ENCODE assay signal across 8 cellular contexts in genomic region chr11:14894657-14895598, GRCh38. TPM values are rescaled to one million over a fixed set of nuclear protein-coding genes. Genes with fewer than 3 reads are reported as not detected.
DNase-seq lines count a peak whose midpoint lies in the region; ATAC-seq, FAIRE-seq and TF ChIP-seq lines count a peak whose summit lies in the region.

No MANE protein-coding gene starts in this region.

- CTCF ChIA-PET in HepG2 (lab: Yijun Ruan, JAX; ENCODE audit: low intra/inter-chr PET ratio, low total read pairs): no interaction called here

- no peak overlapping the region for H3K27ac ChIP-seq in MM.1S (ENCODE audit: low read length)
- H3K27ac ChIP-seq in adrenal gland: peak overlapping the region in 1 of 5 donors; percentile 26
- H3K27ac ChIP-seq in HepG2 (ENCODE audit: extremely low read length, insufficient read depth, low read length): no peak overlapping the region

- TF ChIP-seq POLR2A in adrenal gland (IDR thresholded peaks at IDR 0.05) (no peak), HepG2 (IDR thresholded peaks at IDR 0.05; ENCODE audit: insufficient read depth in 1 of 2, low read depth in 2 of 2, low read length in 2 of 2) (no peak)

- H3K27me3 ChIP-seq in MM.1S (replicated peaks; ENCODE audit: insufficient read depth, low read length) (no peaks in the 10 kb centered on the region), adrenal gland (no peaks in the 10 kb centered on the region), HepG2 (ENCODE audit: control insufficient read depth in 1 of 2, insufficient read depth in 2 of 2, low read length in 2 of 2) (0 out of 5 replicates have a peak, but pooled peaks cover 0 to 1% of the 10 kb centered on the region in 2 experiments)

- no peak for TF ChIP-seq EP300 in HepG2 (IDR thresholded peaks at IDR 0.05; ENCODE audit: low read depth in 2 of 2, low read length in 2 of 2)
- TF ChIP-seq EP300 in HepG2 (CRISPR knock-in tag; IDR thresholded peaks at IDR 0.05; ENCODE audit: borderline replicate concordance): no peak

- intact Hi-C loops in adrenal gland (cut with DNase I) (no loop called here), HepG2 (cut with micrococcal nuclease; ENCODE audit: unreplicated experiment) (no loop called here)

- TF ChIP-seq RAD21 in HepG2 (CRISPR knock-in tag; IDR thresholded peaks at IDR 0.05): no peak

- DNase-seq in CD1c-positive myeloid dendritic cell (ENCODE audit: extremely low spot score) (peak; percentile 89), MM.1S (no peak), adrenal gland (peak; percentile 26 to 73 (median 53)), HepG2 (ENCODE audit: low spot score) (no peak)
- no peak for DNase-seq in effector CD8-positive, alpha-beta T cell (lab: John Stamatoyannopoulos, UW)

- H3F3A ChIP-seq in MM.1S (ENCODE audit: insufficient read depth, low read length): peaks cover 6% of the 10 kb centered on the region; the same call in 1 of the 2 replicates

- no peak overlapping the region for H3K4me3 ChIP-seq in MM.1S (ENCODE audit: low read length)
- no peak overlapping the region for H3K4me3 ChIP-seq in adrenal gland
- H3K4me3 ChIP-seq in HepG2 (replicated peaks in 1 of 3; ENCODE audit: insufficient read depth in 1 of 3, low read depth in 2 of 3, low read length in 3 of 3): no peak overlapping the region

- H4K20me1 ChIP-seq in MM.1S (ENCODE audit: insufficient read depth, low read length) (no peaks in the 10 kb centered on the region), HepG2 (ENCODE audit: insufficient read depth, low read length) (no peaks in the 10 kb centered on the region)

- H3K9ac ChIP-seq in MM.1S (ENCODE audit: low read length) (no peak overlapping the region), HepG2 (ENCODE audit: insufficient read depth, low read depth, low read length) (no peak overlapping the region)

- no peaks in the 10 kb centered on the region for H3K36me3 ChIP-seq in MM.1S (replicated peaks; ENCODE audit: insufficient read depth, low read length)
- no peaks in the 10 kb centered on the region for H3K36me3 ChIP-seq in adrenal gland (replicated peaks in 1 of 2)
- no peaks in the 10 kb centered on the region for H3K36me3 ChIP-seq in HepG2 (replicated peaks in 1 of 2; ENCODE audit: control insufficient read depth in 1 of 2, insufficient read depth in 2 of 2, low read length in 2 of 2)

- ATAC-seq in HepG2 (no peak), HG02763 (IDR thresholded peaks at IDR 0.05; ENCODE audit: unreplicated experiment) (no peak), HG03571 (IDR thresholded peaks at IDR 0.05; ENCODE audit: unreplicated experiment) (no peak), HG03432 (IDR thresholded peaks at IDR 0.05; ENCODE audit: unreplicated experiment) (no peak)

- H3K4me2 ChIP-seq in MM.1S (ENCODE audit: low read depth, low read length) (no peak overlapping the region), HepG2 (ENCODE audit: low read depth, low read length) (no peak overlapping the region)

- H3K9me2 ChIP-seq in MM.1S (replicated peaks; ENCODE audit: insufficient read depth, low read length): no peaks in the 10 kb centered on the region

- peaks cover 16% of the 10 kb centered on the region for H3K4me1 ChIP-seq in MM.1S (ENCODE audit: low read length)
- H3K4me1 ChIP-seq in adrenal gland (replicated peaks in 1 of 2): peaks cover 0 to 10% of the 10 kb centered on the region in 2 donors
- H3K4me1 ChIP-seq in HepG2 (ENCODE audit: insufficient read depth, low read length): peaks cover 7% of the 10 kb centered on the region

- H3K79me2 ChIP-seq in MM.1S (ENCODE audit: low read length): peaks cover 4% of the 10 kb centered on the region; the same call in 1 of the 2 replicates
- no peaks in the 10 kb centered on the region for H3K79me2 ChIP-seq in HepG2 (ENCODE audit: insufficient read depth, low read length)

- no TSS peak for BruUV-seq in HepG2 (replicated peaks; lab: Mats Ljungman, UMichigan)

- TF ChIP-seq CTCF in MM.1S (IDR thresholded peaks at IDR 0.05; ENCODE audit: low read length) (no peak), adrenal gland (IDR thresholded peaks at IDR 0.05) (no peak), HepG2 (CRISPR knock-in tag; IDR thresholded peaks at IDR 0.05) (no peak)

- in situ Hi-C loops in HepG2 (cut with HindIII; ENCODE audit: extremely low pct_ligation_motif_present, low pct_unique_long_range_greater_than_20kb): no loop called here

- no peaks in the 10 kb centered on the region for H3K9me3 ChIP-seq in MM.1S (replicated peaks; ENCODE audit: insufficient read depth, low read length)
- H3K9me3 ChIP-seq in adrenal gland (replicated peaks in 1 of 3): no peaks in the 10 kb centered on the region
- H3K9me3 ChIP-seq in HepG2 (ENCODE audit: low read length): no peaks in the 10 kb centered on the region

- H2AFZ ChIP-seq in MM.1S (ENCODE audit: low read length) (peak overlapping the region; percentile 14), HepG2 (ENCODE audit: low read length) (no peak overlapping the region)

- WGBS in adrenal gland, 4 donors: 55 to 69% (median 65%) methylated on average over 5 of the region's 5 CpGs
- WGBS in HepG2 (ENCODE audit: low lambda C conversion rate): 48% methylated on average over 5 of the region's 5 CpGs

- FAIRE-seq in HepG2 (lab: Jason Lieb, UNC): no peak

- POLR2A ChIA-PET in HepG2 (lab: Yijun Ruan, JAX): interaction anchor here (1.6 kb wide), 1 partner anchor 12 kb away, joined by 5 read pairs; no protein-coding TSS in a partner anchor

TF ChIP-seq in HepG2, 621 proteins besides CTCF, POLR2A, EP300 and RAD21 (continues in another document):
- no peak for TF ChIP-seq PRDM10 (CRISPR knock-in tag; IDR thresholded peaks at IDR 0.05; ENCODE audit: low read depth)
- TF ChIP-seq EHMT2 (IDR thresholded peaks at IDR 0.05; ENCODE audit: borderline replicate concordance, low read depth, low read length): no peak
- 0 out of 2 replicates have a peak, but pooled peaks have one; percentile 12 for TF ChIP-seq ZNF644 (CRISPR knock-in tag; IDR thresholded peaks at IDR 0.05; ENCODE audit: low read depth)
- no peak for TF ChIP-seq ZNF850 (CRISPR knock-in tag; conservative IDR thresholded peaks at IDR 0.05)
- no peak for TF ChIP-seq HMGA1 (CRISPR knock-in tag; conservative IDR thresholded peaks at IDR 0.05)
- no peak for TF ChIP-seq TARDBP (CRISPR knock-in tag; IDR thresholded peaks at IDR 0.05)
- no peak for TF ChIP-seq CENPX (CRISPR knock-in tag; IDR thresholded peaks at IDR 0.05)
- 0 out of 2 replicates have a peak, but pooled peaks have one; percentile 17 for TF ChIP-seq GATAD2A (CRISPR knock-in tag; IDR thresholded peaks at IDR 0.05)
- no peak for TF ChIP-seq ZNF724P (CRISPR knock-in tag; IDR thresholded peaks at IDR 0.05; ENCODE audit: borderline replicate concordance)
- TF ChIP-seq ZFP90 (CRISPR knock-in tag; IDR thresholded peaks at IDR 0.05; ENCODE audit: borderline replicate concordance): no peak

RNA-seq across cellular contexts. Expression of gene CYP2R1, which starts 2.9 kb away (rescaled TPM):
- total RNA-seq in adrenal gland (10 to 100 TPM in 1 of 8 donors, 1 to 10 TPM in 7; 5.7 to 17.9 (median 7.9) TPM), HepG2 (2016; rRNA removed; fragmentation: Illumina TruSeq; extraction: Trizol) (0.60 TPM in 1 of 2 replicates, not detected in the other)
- polyA plus RNA-seq in adrenal gland (10 to 100 TPM; 17.0 to 58.5 (median 19.9) TPM), HepG2 (2011; rRNA removed) (0.59 and 0.69 TPM in 2 replicates)
- total RNA-seq in HepG2 (2016; cell fraction: cytosol; rRNA removed; fragmentation: Illumina TruSeq; extraction: Trizol; ENCODE audit: low read depth): 0.20 and 0.62 TPM in 2 replicates
- total RNA-seq in HepG2 (2016; cell fraction: insoluble cytoplasmic fraction; rRNA removed; fragmentation: Illumina TruSeq; extraction: Trizol): 0.39 TPM in 1 of 2 replicates, not detected in the other
- total RNA-seq in HepG2 (2016; cell fraction: membrane; rRNA removed; fragmentation: Illumina TruSeq; extraction: Trizol): 0.21 and 0.31 TPM in 2 replicates
- total RNA-seq in HepG2 (2016; cell fraction: nucleus; rRNA removed; fragmentation: Illumina TruSeq; extraction: Trizol): 0.78 and 0.94 TPM in 2 replicates
- 0.08 and 0.21 TPM in 2 replicates for polyA plus RNA-seq in HepG2 (2011; cell fraction: cytosol; rRNA removed)
- 1.3 and 2.3 TPM in 2 replicates for polyA plus RNA-seq in HepG2 (2011; cell fraction: nucleus; rRNA removed)
- polyA plus RNA-seq in HepG2 (2012): 1.3 and 2.2 TPM in 2 replicates
- polyA plus RNA-seq in HepG2 (2016; cell fraction: cytosol; fragmentation: Illumina TruSeq; extraction: Trizol; ENCODE audit: low read depth): 0.05 TPM in 1 of 2 replicates, not detected in the other
- 0.20 and 0.29 TPM in 2 replicates for polyA plus RNA-seq in HepG2 (2016; cell fraction: insoluble cytoplasmic fraction; fragmentation: Illumina TruSeq; extraction: Trizol; ENCODE audit: low read depth)
- polyA plus RNA-seq in HepG2 (2016; cell fraction: membrane; fragmentation: Illumina TruSeq; extraction: Trizol; ENCODE audit: low read depth): not detected in 2 replicates
- 1.2 and 1.4 TPM in 2 replicates for polyA plus RNA-seq in HepG2 (2016; cell fraction: nucleus; fragmentation: Illumina TruSeq; extraction: Trizol; ENCODE audit: insufficient read depth, low read depth)
- polyA minus RNA-seq in HepG2 (2011; rRNA and poly(A)+ RNA removed; ENCODE audit: low replicate concordance): 0.32 and 2.0 TPM in 2 replicates
- not detected in 2 replicates for polyA minus RNA-seq in HepG2 (2011; cell fraction: cytosol; rRNA and poly(A)+ RNA removed)
- 2.1 and 3.0 TPM in 2 replicates for polyA minus RNA-seq in HepG2 (2011; cell fraction: nucleus; rRNA and poly(A)+ RNA removed)

Comparison
In these comparisons a context has a peak if more than half of its experiments do, and no peak if none do; other contexts are left out.
1. DNase-seq: peak in CD1c-positive myeloid dendritic cell (single experiment) and adrenal gland (7 of 7); none in MM.1S (single experiment), HepG2 (single experiment) and effector CD8-positive, alpha-beta T cell (single experiment).